In genomic region chr10:34731213-34731612, GRCh38 we compare ENCODE assay signal across 19 cellular contexts.
A peak's percentile ranks its signal among the peaks of the same experiment; 100 is the strongest.
DNase-seq lines count a peak whose midpoint lies in the region; ATAC-seq and TF ChIP-seq lines count a peak whose summit lies in the region.
"Had no signal": no experiment of that assay in that cellular context is flagged by ENCODE, and none has a peak within 500 bp of the region (broad histone marks: within the 10 kb centered on the region; RNA-seq: fewer than 3 reads in every experiment).

No MANE protein-coding gene starts in this region.

- H4K91ac ChIP-seq in IMR-90 (ENCODE audit: insufficient read depth, low read depth, low read length): no peak overlapping the region

- no peak for TF ChIP-seq RAD21 in IMR-90 (IDR thresholded peaks at IDR 0.05; ENCODE audit: low read length)

- H3K27me3 ChIP-seq in Caco-2 (replicated peaks; ENCODE audit: control insufficient read depth, insufficient read depth, low read length) (no peaks in the 10 kb centered on the region), IMR-90 (ENCODE audit: control insufficient read depth, insufficient read depth, low read length) (no peaks in the 10 kb centered on the region), lower lobe of right lung (ENCODE audit: low read depth) (no peaks in the 10 kb centered on the region)
- H3K27me3 ChIP-seq: SJCRH30 had no signal

- no peak overlapping the region for H2AFZ ChIP-seq in IMR-90 (replicated peaks; ENCODE audit: low read length, poor library complexity)

- H3K36me3 Mint-ChIP-seq in Caco-2 (ENCODE audit: insufficient read depth, unreplicated experiment): no peaks in the 10 kb centered on the region
- H3K36me3 Mint-ChIP-seq in progenitor cell of endocrine pancreas (ENCODE audit: insufficient read depth): no peaks in the 10 kb centered on the region

- no peak for TF ChIP-seq POLR2A in IMR-90 (IDR thresholded peaks at IDR 0.05; ENCODE audit: low read depth, low read length)

- H3K27ac ChIP-seq in IMR-90 (ENCODE audit: insufficient read depth, low read length): no peak overlapping the region
- H3K27ac ChIP-seq in epithelial cell of prostate: peak overlapping the region; percentile 94
- no peak overlapping the region for H3K27ac ChIP-seq in lower lobe of right lung
- H3K27ac ChIP-seq: SJCRH30 had no signal

- H2BK120ac ChIP-seq in IMR-90 (ENCODE audit: low read depth, low read length): no peak overlapping the region

- peaks cover 17 to 44% of the 10 kb centered on the region in 2 experiments; a peak in 3 of 4 replicates for H3K79me1 ChIP-seq in IMR-90 (ENCODE audit: low read depth in 1 of 2, low read length in 2 of 2)

- WGBS in IMR-90 (ENCODE audit: extremely low coverage in 2 of 2, insufficient read length in 1 of 2), 2 experiments: no CpG with 5 or more reads among the region's 2 CpGs

- H3K36me3 ChIP-seq in Caco-2 (ENCODE audit: control insufficient read depth, insufficient read depth, low read length): no peaks in the 10 kb centered on the region
- no peaks in the 10 kb centered on the region for H3K36me3 ChIP-seq in IMR-90 (ENCODE audit: control insufficient read depth, insufficient read depth, low read length)
- H3K36me3 ChIP-seq in lower lobe of right lung: no peaks in the 10 kb centered on the region
- H3K36me3 ChIP-seq: SJCRH30 had no signal

- no TSS peak for BruUV-seq in Caco-2 (replicated peaks; lab: Mats Ljungman, UMichigan)
- no TSS peak for BruUV-seq in IMR-90 (replicated peaks; lab: Mats Ljungman, UMichigan)

- no peak overlapping the region for H3K4ac ChIP-seq in IMR-90 (ENCODE audit: low read depth, low read length)

- no peak overlapping the region for H2BK5ac ChIP-seq in IMR-90 (ENCODE audit: low read depth, low read length, poor library complexity, severe bottlenecking)

- POLR2A ChIA-PET in Caco-2 (lab: Charles Lee): no interaction called here
- POLR2A ChIA-PET in IMR-90 (lab: Charles Lee; ENCODE audit: unreplicated experiment): no interaction called here

- no peak overlapping the region for H2BK20ac ChIP-seq in IMR-90 (ENCODE audit: low read depth, low read length)

- peak overlapping the region; percentile 71 for H3K27ac Mint-ChIP-seq in Caco-2 (ENCODE audit: unreplicated experiment)
- peak overlapping the region; percentile 91 for H3K27ac Mint-ChIP-seq in progenitor cell of endocrine pancreas

- H3K4me1 Mint-ChIP-seq in Caco-2 (ENCODE audit: low read depth, unreplicated experiment): peaks cover 61% of the 10 kb centered on the region
- H3K4me1 Mint-ChIP-seq in progenitor cell of endocrine pancreas (ENCODE audit: low read depth): peaks cover 47% of the 10 kb centered on the region

- no peak overlapping the region for H2AK9ac ChIP-seq in IMR-90 (replicated peaks; ENCODE audit: low read depth, low read length, poor library complexity)

- no peak overlapping the region for H3K14ac ChIP-seq in IMR-90 (replicated peaks; ENCODE audit: low read depth, low read length)

- peaks cover 7% of the 10 kb centered on the region for H3K9me1 ChIP-seq in IMR-90 (ENCODE audit: insufficient read depth, low read length)

- dilution Hi-C loops in IMR-90 (cut with HindIII; ENCODE audit: low sequenced_read_pairs, unreplicated experiment): no loop called here

- in situ Hi-C loops in IMR-90 (cut with MboI; ENCODE audit: low sequenced_read_pairs): no loop called here

- intact Hi-C loops in Caco-2 (cut with micrococcal nuclease; ENCODE audit: unreplicated experiment): loop anchor here (5.0 kb wide), 2 partner anchors 49 to 64 kb away; no protein-coding TSS in a partner anchor
- intact Hi-C loops in IMR-90 (cut with micrococcal nuclease): no loop called here
- intact Hi-C loops in lower lobe of right lung (cut with DNase I): no loop called here

- no peak overlapping the region for H4K5ac ChIP-seq in IMR-90 (ENCODE audit: low read depth, low read length)

- DNase-seq in Caco-2 (no peak), IMR-90 (no peak), epithelial cell of prostate (ENCODE audit: low read depth, low spot score) (no peak), progenitor cell of endocrine pancreas (ENCODE audit: low spot score, unreplicated experiment) (no peak), C1 segment of cervical spinal cord (lab: John Stamatoyannopoulos, UW) (no peak), lower lobe of right lung (no peak)
- no peak for DNase-seq in activated CD8-positive, alpha-beta memory T cell treated with anti-CD3 and anti-CD28 coated beads, Interleukin-2, amount 50 U/mL, for 4 hours
- DNase-seq: AML-193; COR-L47; DMS153; H9; KBM-7; NCI-H1417 treated with DMSO at 0.1 percent for 48 hours; NCI-H1930; NCI-H2171; NCI-H446; NK-92 treated with Interleukin-12 subunit alpha and Interleukin-12 subunit beta, amount 100 ng/mL, for 24 hours; OCI-M1; SJCRH30 had no signal

- no peak overlapping the region for H3K23ac ChIP-seq in IMR-90 (ENCODE audit: low read depth, low read length)

- TF ChIP-seq CTCF in Caco-2 (IDR thresholded peaks at IDR 0.05; ENCODE audit: insufficient read depth in 1 of 2, low read depth in 1 of 2, low read length in 1 of 2, severe bottlenecking in 1 of 2, unreplicated experiment in 1 of 2) (no peak), IMR-90 (conservative IDR thresholded peaks at IDR 0.05; ENCODE audit: low read depth, low read length) (no peak), progenitor cell of endocrine pancreas (IDR thresholded peaks at IDR 0.05; ENCODE audit: unreplicated experiment) (no peak), lower lobe of right lung (IDR thresholded peaks at IDR 0.05) (no peak)

- no peak overlapping the region for H3K9ac ChIP-seq in IMR-90 (ENCODE audit: low read depth, low read length)

- H3K4me2 ChIP-seq in IMR-90 (ENCODE audit: low read depth, low read length): no peak overlapping the region

- H3K9me3 Mint-ChIP-seq in Caco-2 (ENCODE audit: unreplicated experiment): no peaks in the 10 kb centered on the region
- no peaks in the 10 kb centered on the region for H3K9me3 Mint-ChIP-seq in progenitor cell of endocrine pancreas (ENCODE audit: low read depth)
- H3K9me3 Mint-ChIP-seq: H9 had no signal

- H4K8ac ChIP-seq in IMR-90 (ENCODE audit: low read depth in 2 of 2, low read length in 2 of 2): no peak overlapping the region

- H3K27me3 Mint-ChIP-seq in Caco-2 (ENCODE audit: insufficient read depth, unreplicated experiment) (no peaks in the 10 kb centered on the region), progenitor cell of endocrine pancreas (no peaks in the 10 kb centered on the region)

- CTCF ChIA-PET in Caco-2 (lab: Charles Lee): interaction anchor here (1.0 to 2.2 kb wide), 3 partner anchors 7 to 83 kb away, joined by 3 to 18 read pairs (median 4); no protein-coding TSS in a partner anchor
- CTCF ChIA-PET in IMR-90 (lab: Yijun Ruan, JAX): interaction anchor here (1.0 to 1.2 kb wide), 2 partner anchors 10 to 21 kb away, joined by 3 to 4 read pairs; no protein-coding TSS in a partner anchor

- no peak overlapping the region for H2AK5ac ChIP-seq in IMR-90 (ENCODE audit: low read depth, low read length)

- no peak overlapping the region for H2BK15ac ChIP-seq in IMR-90 (ENCODE audit: low read depth, low read length)

- H3K9me3 ChIP-seq in Caco-2 (no peaks in the 10 kb centered on the region), IMR-90 (ENCODE audit: control insufficient read depth, insufficient read depth, low read length) (no peaks in the 10 kb centered on the region), lower lobe of right lung (no peaks in the 10 kb centered on the region)
- H3K9me3 ChIP-seq: SJCRH30 had no signal

- H3K4me3 ChIP-seq in Caco-2 (ENCODE audit: low read depth, low read length) (no peak overlapping the region), IMR-90 (ENCODE audit: insufficient read depth, low read depth, low read length) (no peak overlapping the region), lower lobe of right lung (no peak overlapping the region)
- H3K4me3 ChIP-seq: SJCRH30 had no signal

- peaks cover 72% of the 10 kb centered on the region for H3K4me1 ChIP-seq in Caco-2
- H3K4me1 ChIP-seq in IMR-90 (ENCODE audit: control insufficient read depth, insufficient read depth, low read length): peaks cover 7% of the 10 kb centered on the region
- H3K4me1 ChIP-seq in lower lobe of right lung: peaks cover 37% of the 10 kb centered on the region
- H3K4me1 ChIP-seq: SJCRH30 had no signal

- H3K56ac ChIP-seq in IMR-90 (ENCODE audit: extremely low read depth, insufficient read depth, low read length): no peak overlapping the region

- H3K4me3 Mint-ChIP-seq in Caco-2 (ENCODE audit: unreplicated experiment) (peak overlapping the region; percentile 35), progenitor cell of endocrine pancreas (ENCODE audit: low read depth) (no peak overlapping the region)
- H3K4me3 Mint-ChIP-seq: H9 had no signal

- ATAC-seq in IMR-90 (ENCODE audit: low read depth): no peak
- ATAC-seq in lower lobe of right lung: no peak

- peaks cover 12% of the 10 kb centered on the region for H4K20me1 ChIP-seq in IMR-90 (ENCODE audit: insufficient read depth, low read length)

- H3K18ac ChIP-seq in IMR-90 (ENCODE audit: low read depth, low read length): no peak overlapping the region

TF ChIP-seq in IMR-90, 13 proteins besides CTCF, POLR2A, EP300 and RAD21:
- peak; percentile 94 for TF ChIP-seq MAFK (IDR thresholded peaks at IDR 0.05; ENCODE audit: low read depth, low read length)
- no peak for TF ChIP-seq RCOR1 (IDR thresholded peaks at IDR 0.05; ENCODE audit: insufficient replicate concordance, low read length)
TF ChIP-seq in IMR-90: peak in this region for 1.
